28 cellular contexts compared by ENCODE assay signal in the genomic region with DNA sequence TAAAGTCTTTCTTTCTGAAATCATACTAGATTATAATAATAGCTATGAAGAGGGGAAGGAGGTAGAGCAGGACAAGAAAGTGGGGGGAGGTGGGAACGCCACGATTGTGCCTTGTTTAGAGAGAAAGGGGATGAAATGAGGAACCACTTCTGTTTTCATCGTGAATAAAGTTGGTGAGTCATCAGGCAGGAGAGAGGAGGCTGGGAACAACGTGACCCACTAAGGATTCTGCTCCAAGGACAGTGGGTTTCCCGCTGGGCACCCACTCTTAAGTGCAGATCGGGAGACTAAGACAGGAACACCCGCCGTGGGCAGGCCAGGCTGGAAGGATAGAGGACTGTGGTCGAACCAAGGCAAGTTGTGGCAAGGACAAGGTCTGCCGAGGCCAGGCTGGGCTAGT.
DNase-seq lines count a peak whose midpoint lies in the region; ATAC-seq, FAIRE-seq and TF ChIP-seq lines count a peak whose summit lies in the region.
"Had no signal": no experiment of that assay in that cellular context is flagged by ENCODE, and none has a peak within 500 bp of the region (broad histone marks: within the 10 kb centered on the region; RNA-seq: fewer than 3 reads in every experiment).

No MANE protein-coding gene starts in this region.

- FAIRE-seq in urothelium cell line (lab: Jason Lieb, UNC) = peak; percentile 89
- FAIRE-seq: A204.1, endometrium had no signal

- H3K27me3 ChIP-seq in heart left ventricle = no peaks in the 10 kb centered on the region
- H3K27me3 ChIP-seq in ascending aorta = no peaks in the 10 kb centered on the region
- H3K27me3 ChIP-seq: tibial artery had no signal

- no peak for TF ChIP-seq POLR2A in heart left ventricle (IDR thresholded peaks at IDR 0.05)

- DNase-seq in heart left ventricle (peak in 2 of 5 donors; percentile 8 to 25), cardiac septum (ENCODE audit: low spot score) (no peak), ascending aorta (ENCODE audit: low spot score in 2 of 2) (no peak), nephron progenitor cell (no peak), urothelium cell line (ENCODE audit: low spot score) (no peak), GM03348 (ENCODE audit: low spot score) (no peak)
- DNase-seq: activated CD4-positive, CD25-positive, alpha-beta regulatory T cell; activated CD8-positive, alpha-beta T cell treated with anti-CD3 and anti-CD28 coated beads, Interleukin-2, amount 10 ng/mL, durations not matched to agents 7 days and 5 days; activated gamma-delta T cell; activated naive CD8-positive, alpha-beta T cell treated with anti-CD3 and anti-CD28 coated beads, Interleukin-2, amount 50 U/mL, for 24 hours; Calu3; cortex of kidney; IMR-90; NCI-H1417 treated with DMSO at 0.1 percent for 48 hours; NCI-H510A treated with DMSO at 0.1 percent for 48 hours; stimulated activated CD4-positive, alpha-beta T cell treated with anti-CD3 and anti-CD28 coated beads, Interleukin-2, amount 100 ng/mL, for 24 hours had no signal

- H3K9me3 ChIP-seq in heart left ventricle (peaks cover 0 to 17% (median 7%) of the 10 kb centered on the region in 12 donors), ascending aorta (peaks cover 0 to 4% of the 10 kb centered on the region in 2 donors)
- H3K9me3 ChIP-seq: prostate gland had no signal

- H3K9me3 Mint-ChIP-seq in nephron progenitor cell = peaks cover 37% of the 10 kb centered on the region

- H3K27ac ChIP-seq in heart left ventricle (peak overlapping the region in 1 of 12 donors; percentile 54), ascending aorta (no peak overlapping the region)
- H3K27ac ChIP-seq: prostate gland, RWPE1 had no signal

- H3K27me3 Mint-ChIP-seq in nephron progenitor cell (ENCODE audit: low read depth, poor library complexity) = peaks cover 10% of the 10 kb centered on the region
- H3K27me3 Mint-ChIP-seq: activated naive CD8-positive, alpha-beta T cell treated with anti-CD3 and anti-CD28 coated beads, Interleukin-2, amount 50 U/mL, for 24 hours; B cell had no signal

- H3K4me3 ChIP-seq in heart left ventricle (peak overlapping the region in 4 of 12 donors; percentile 2 to 47 (median 4)), ascending aorta (peak overlapping the region; percentile 0 to 1)
- H3K4me3 ChIP-seq: prostate gland, skin epidermis had no signal

- intact Hi-C loops in heart left ventricle (cut with DNase I) (loop anchor here in 1 of 10 donors (10.0 kb wide), 1 partner anchor 62 kb away; no protein-coding TSS in a partner anchor), cardiac septum (cut with DNase I) (no loop called here), ascending aorta (cut with DNase I) (no loop called here)

- 60 to 71% (median 66%) methylated on average over 10 of the region's 10 CpGs for WGBS in heart left ventricle, 4 donors

- H3K36me3 Mint-ChIP-seq in nephron progenitor cell (ENCODE audit: low read depth) = peaks cover 11% of the 10 kb centered on the region
- H3K36me3 Mint-ChIP-seq: stimulated activated effector memory CD8-positive, alpha-beta T cell treated with anti-CD3 and anti-CD28 coated beads, Interleukin-12 subunit alpha, Interleukin-12 subunit beta, amount 100 ng/mL, for 72 hours had no signal

- H3K4me1 Mint-ChIP-seq in nephron progenitor cell = peaks cover 29% of the 10 kb centered on the region

- TF ChIP-seq CTCF in heart left ventricle (IDR thresholded peaks at IDR 0.05) (no peak), ascending aorta (IDR thresholded peaks at IDR 0.05) (no peak), nephron progenitor cell (IDR thresholded peaks at IDR 0.05) (no peak)

- ATAC-seq in heart left ventricle (peak in 3 of 4 donors; percentile 39 to 54 (median 43)), GM18519 (IDR thresholded peaks at IDR 0.05; ENCODE audit: low FRiP score, unreplicated experiment) (no peak), HG03469 (IDR thresholded peaks at IDR 0.05; ENCODE audit: unreplicated experiment) (no peak)
- ATAC-seq: activated CD8-positive, alpha-beta T cell treated with anti-CD3 and anti-CD28 coated beads, Interleukin-2, amount 10 ng/mL, durations not matched to agents 7 days and 5 days; activated naive CD8-positive, alpha-beta T cell treated with anti-CD3 and anti-CD28 coated beads, Interleukin-2, amount 50 U/mL, for 24 hours; stimulated activated effector memory CD8-positive, alpha-beta T cell treated with anti-CD3 and anti-CD28 coated beads, Interleukin-12 subunit alpha, Interleukin-12 subunit beta, amount 100 ng/mL, for 72 hours had no signal

- H3K4me1 ChIP-seq in heart left ventricle (peaks cover 0 to 34% (median 17%) of the 10 kb centered on the region in 12 donors), ascending aorta (peaks cover 0 to 7% of the 10 kb centered on the region in 2 donors)
- H3K4me1 ChIP-seq: prostate gland had no signal

- H3K4me3 Mint-ChIP-seq in nephron progenitor cell = no peak overlapping the region
- H3K4me3 Mint-ChIP-seq: activated CD8-positive, alpha-beta T cell treated with anti-CD3 and anti-CD28 coated beads, Interleukin-2, amount 10 ng/mL, durations not matched to agents 7 days and 5 days; activated naive CD8-positive, alpha-beta T cell treated with anti-CD3 and anti-CD28 coated beads, Interleukin-2, amount 50 U/mL, for 24 hours; B cell; mesothelial cell of epicardium; stimulated activated effector memory CD8-positive, alpha-beta T cell treated with anti-CD3 and anti-CD28 coated beads, Interleukin-12 subunit alpha, Interleukin-12 subunit beta, amount 100 ng/mL, for 72 hours; T-helper 2 cell treated with Interferon-gamma antibody and Interleukin-4, amounts not matched to agents 5 μg/mL and 100 μg/mL, for 36 hours had no signal

- H3K27ac Mint-ChIP-seq in nephron progenitor cell = peak overlapping the region; percentile 41
- H3K27ac Mint-ChIP-seq: activated CD8-positive, alpha-beta T cell treated with anti-CD3 and anti-CD28 coated beads, Interleukin-2, amount 10 ng/mL, durations not matched to agents 7 days and 5 days; activated naive CD8-positive, alpha-beta T cell treated with anti-CD3 and anti-CD28 coated beads, Interleukin-2, amount 50 U/mL, for 24 hours; B cell; mesothelial cell of epicardium; stimulated activated effector memory CD8-positive, alpha-beta T cell treated with anti-CD3 and anti-CD28 coated beads, Interleukin-12 subunit alpha, Interleukin-12 subunit beta, amount 100 ng/mL, for 72 hours; T-helper 2 cell treated with Interferon-gamma antibody and Interleukin-4, amounts not matched to agents 5 μg/mL and 100 μg/mL, for 36 hours had no signal

- H3K36me3 ChIP-seq in heart left ventricle (no peaks in the 10 kb centered on the region), ascending aorta (no peaks in the 10 kb centered on the region)
- H3K36me3 ChIP-seq: prostate gland, tibial artery had no signal

Comparison
In these comparisons a context has a peak if more than half of its experiments do, and no peak if none do; other contexts are left out.
1. ATAC-seq: peak in heart left ventricle (3 of 4); none in GM18519 (single experiment) and HG03469 (single experiment).